Comparison of ENCODE assay signal across 12 cellular contexts in genomic region chr11:70942593-70942992, GRCh38.
DNase-seq lines count a peak whose midpoint lies in the region; ATAC-seq and TF ChIP-seq lines count a peak whose summit lies in the region.
"Had no signal": no experiment of that assay in that cellular context is flagged by ENCODE, and none has a peak within 500 bp of the region (broad histone marks: within the 10 kb centered on the region; RNA-seq: fewer than 3 reads in every experiment).

No MANE protein-coding gene starts in this region.

- no peak overlapping the region for H3K4me3 ChIP-seq in GM23338
- H3K4me3 ChIP-seq in WERI-Rb-1 (ENCODE audit: low read depth, low read length), result no peak overlapping the region
- no peak overlapping the region for H3K4me3 ChIP-seq in tibial artery

- TF ChIP-seq CTCF in GM23338 (conservative IDR thresholded peaks at IDR 0.05; ENCODE audit: low read depth in 2 of 2) (peak; percentile 66 to 74), WERI-Rb-1 (IDR thresholded peaks at IDR 0.05; ENCODE audit: low read depth, low read length) (peak; percentile 75), tibial artery (IDR thresholded peaks at IDR 0.05) (no peak), natural killer cell (IDR thresholded peaks at IDR 0.05) (no peak)

- peaks cover 57% of the 10 kb centered on the region for H3K9me3 Mint-ChIP-seq in GM23338
- peaks cover 11 to 16% of the 10 kb centered on the region in 2 donors for H3K9me3 Mint-ChIP-seq in natural killer cell

- H3K9me3 ChIP-seq in WERI-Rb-1 (ENCODE audit: severe bottlenecking) (peaks cover 14% of the 10 kb centered on the region), tibial artery (peaks cover 3 to 31% (median 30%) of the 10 kb centered on the region in 3 donors)

- peak; percentile 18 for DNase-seq in NCI-H2171 treated with DMSO at 0.1 percent for 48 hours (lab: John Stamatoyannopoulos, UW)
- no peak for DNase-seq in NCI-H2171 (lab: John Stamatoyannopoulos, UW)
- DNase-seq in GM23338 (ENCODE audit: low spot score), result peak; percentile 32
- peak; percentile 40 for DNase-seq in WERI-Rb-1
- DNase-seq in lung microvascular endothelial cell (ENCODE audit: low read depth in 2 of 2), result peak; percentile 8 to 18
- DNase-seq in tibial artery, result no peak
- no peak for DNase-seq in natural killer cell
- DNase-seq: activated gamma-delta T cell treated with Interleukin-2 at 50 U/mL for 16 hours; effector memory CD8-positive, alpha-beta T cell; islet precursor cell; NCI-H226 had no signal

- ATAC-seq in GM23338 (peak; percentile 43; the same call in 1 of the 3 replicates), natural killer cell (no peak), HG02938 (IDR thresholded peaks at IDR 0.05; ENCODE audit: unreplicated experiment) (no peak)
- ATAC-seq: effector memory CD8-positive, alpha-beta T cell had no signal

- no peak overlapping the region for H2AFZ ChIP-seq in GM23338

- H3K27me3 ChIP-seq in GM23338 (ENCODE audit: insufficient read depth) (no peaks in the 10 kb centered on the region), WERI-Rb-1 (ENCODE audit: insufficient read depth, low read depth, severe bottlenecking) (no peaks in the 10 kb centered on the region), tibial artery (peaks cover 0 to 5% of the 10 kb centered on the region in 2 donors)

- H3K36me3 ChIP-seq in GM23338 (ENCODE audit: insufficient read depth), result no peaks in the 10 kb centered on the region
- no peaks in the 10 kb centered on the region for H3K36me3 ChIP-seq in WERI-Rb-1
- H3K36me3 ChIP-seq in tibial artery, result no peaks in the 10 kb centered on the region

- H3K36me3 Mint-ChIP-seq in GM23338 (ENCODE audit: low read depth) (peaks cover 75% of the 10 kb centered on the region), natural killer cell (peaks cover 29% of the 10 kb centered on the region)

- H3K27ac Mint-ChIP-seq in GM23338, result no peak overlapping the region
- no peak overlapping the region for H3K27ac Mint-ChIP-seq in natural killer cell
- H3K27ac Mint-ChIP-seq: effector memory CD8-positive, alpha-beta T cell had no signal

- H3K4me1 ChIP-seq in GM23338 (ENCODE audit: insufficient read depth) (no peaks in the 10 kb centered on the region), tibial artery (no peaks in the 10 kb centered on the region)

- H3F3A ChIP-seq in GM23338 (replicated peaks; ENCODE audit: low read depth), result no peaks in the 10 kb centered on the region

- H3K27ac ChIP-seq in GM23338 (ENCODE audit: low read depth) (no peak overlapping the region), WERI-Rb-1 (no peak overlapping the region), tibial artery (no peak overlapping the region)

- H4K20me1 ChIP-seq in GM23338 (replicated peaks; ENCODE audit: insufficient read depth), result no peaks in the 10 kb centered on the region; the same call in 1 of the 2 replicates

- H3K4me3 Mint-ChIP-seq in GM23338 (no peak overlapping the region), natural killer cell (no peak overlapping the region)
- H3K4me3 Mint-ChIP-seq: effector memory CD8-positive, alpha-beta T cell had no signal

- H3K27me3 Mint-ChIP-seq in GM23338 (ENCODE audit: insufficient read depth, low read depth, poor library complexity) (peaks cover 5% of the 10 kb centered on the region), natural killer cell (ENCODE audit: low read depth in 2 of 2) (no peaks in the 10 kb centered on the region)

- no peak overlapping the region for H3K4me2 ChIP-seq in GM23338

- intact Hi-C loops in tibial artery (cut with DNase I; ENCODE audit: low total_unique reads) (no loop called here), natural killer cell (cut with micrococcal nuclease) (no loop called here)

- H3K4me1 Mint-ChIP-seq in GM23338 (peaks cover 3% of the 10 kb centered on the region), natural killer cell (no peaks in the 10 kb centered on the region)

- no peaks in the 10 kb centered on the region for H3K9me2 ChIP-seq in GM23338 (ENCODE audit: insufficient read depth)

- H3K79me2 ChIP-seq in GM23338 (replicated peaks; ENCODE audit: insufficient read depth), result no peaks in the 10 kb centered on the region; the same call in 1 of the 2 replicates

TF ChIP-seq in GM23338, 12 proteins besides CTCF, POLR2A, EP300 and RAD21:
- no peak for TF ChIP-seq ZNF462 (CRISPR knock-in tag; IDR thresholded peaks at IDR 0.05)

Comparison
In these comparisons a context has a peak if more than half of its experiments do, and no peak if none do; other contexts are left out.
1. DNase-seq: peak in NCI-H2171 treated with DMSO at 0.1 percent for 48 hours (single experiment), GM23338 (single experiment), WERI-Rb-1 (single experiment) and lung microvascular endothelial cell (2 of 2); none in NCI-H2171 (single experiment), tibial artery (0 of 2) and natural killer cell (single experiment).
2. CTCF ChIP-seq: peak in GM23338 (2 of 2) and WERI-Rb-1 (single experiment); none in tibial artery (0 of 2) and natural killer cell (single experiment).